ENCODE assay signal across 11 cellular contexts in genomic region chr12:19198272-19198671, GRCh38.
DNase-seq lines count a peak whose midpoint lies in the region; ATAC-seq, FAIRE-seq and TF ChIP-seq lines count a peak whose summit lies in the region.
"Had no signal": no experiment of that assay in that cellular context is flagged by ENCODE, and none has a peak within 500 bp of the region (broad histone marks: within the 10 kb centered on the region; RNA-seq: fewer than 3 reads in every experiment).

No MANE protein-coding gene starts in this region.

- peak overlapping the region; percentile 20 for H3K27ac ChIP-seq in trophoblast cell (ENCODE audit: low read depth, low read length)
- H3K27ac ChIP-seq: esophagus squamous epithelium, skin epidermis had no signal

- H3K23ac ChIP-seq in trophoblast cell (ENCODE audit: low read length), result no peak overlapping the region

- ATAC-seq in GM21528 (IDR thresholded peaks at IDR 0.05; ENCODE audit: low FRiP score, unreplicated experiment), result no peak

- H3K9ac ChIP-seq in NT2/D1 (ENCODE audit: insufficient read length, low read depth), result no peak overlapping the region
- H3K9ac ChIP-seq in trophoblast cell (ENCODE audit: low read length), result no peak overlapping the region

- H3K36me3 ChIP-seq in NT2/D1 (ENCODE audit: insufficient read depth, insufficient read length, low read length) (peaks cover 4% of the 10 kb centered on the region), trophoblast cell (ENCODE audit: control insufficient read depth in 1 of 2, insufficient read depth in 2 of 2, low read length in 2 of 2) (no peaks in the 10 kb centered on the region)
- H3K36me3 ChIP-seq: esophagus squamous epithelium had no signal

- WGBS in trophoblast cell (ENCODE audit: extremely low coverage, insufficient coverage, insufficient read length), result no CpG with 5 or more reads among the region's 2 CpGs

- H3K79me2 ChIP-seq in trophoblast cell (ENCODE audit: control insufficient read depth, insufficient read depth, low read length, poor library complexity), result no peaks in the 10 kb centered on the region

- no peak overlapping the region for H3K18ac ChIP-seq in trophoblast cell (ENCODE audit: low read length)

- H4K91ac ChIP-seq in trophoblast cell (ENCODE audit: low read depth, low read length), result no peak overlapping the region

- peaks cover 1% of the 10 kb centered on the region for H3K79me1 ChIP-seq in trophoblast cell (ENCODE audit: low read length)

- peak; percentile 66 for FAIRE-seq in H54 (lab: Jason Lieb, UNC)

- H3K9me3 ChIP-seq in NT2/D1 (ENCODE audit: insufficient read depth, low read length) (no peaks in the 10 kb centered on the region; the same call in 1 of the 2 replicates), trophoblast cell (ENCODE audit: insufficient read depth, low read depth, low read length) (no peaks in the 10 kb centered on the region)
- H3K9me3 ChIP-seq: esophagus squamous epithelium had no signal

- no peak overlapping the region for H2BK12ac ChIP-seq in trophoblast cell (ENCODE audit: low read length)

- H4K8ac ChIP-seq in trophoblast cell (ENCODE audit: low read depth, low read length), result no peak overlapping the region

- H2AFZ ChIP-seq in trophoblast cell (ENCODE audit: insufficient read depth, low read length, poor library complexity), result no peak overlapping the region

- H4K12ac ChIP-seq in trophoblast cell (ENCODE audit: low read depth, low read length), result no peak overlapping the region

- no peak overlapping the region for H2BK120ac ChIP-seq in trophoblast cell (ENCODE audit: insufficient read depth, low read length, poor library complexity)

- H3K4ac ChIP-seq in trophoblast cell (ENCODE audit: low read depth, low read length), result no peak overlapping the region

- no peak overlapping the region for H3K14ac ChIP-seq in trophoblast cell (ENCODE audit: low read length)

- no peak overlapping the region for H2BK5ac ChIP-seq in trophoblast cell (ENCODE audit: low read depth, low read length, poor library complexity)

- DNase-seq in H54 (ENCODE audit: insufficient read length, low spot score) (no peak), NT2/D1 (ENCODE audit: low read depth, low spot score) (peak; percentile 66), dedifferentiated amniotic fluid mesenchymal stem cell (ENCODE audit: extremely low spot score) (peak; percentile 75), trophoblast cell (peak; percentile 87 to 93)
- DNase-seq in central memory CD4-positive, alpha-beta T cell, result no peak
- no peak for DNase-seq in activated naive CD4-positive, alpha-beta T cell treated with Interleukin-2 at 50 U/mL for 16 hours
- DNase-seq: activated B cell treated with CpG ODN at 0.5 μM for 24 hours, esophagus squamous epithelium, MV-4-11 had no signal

- no peak overlapping the region for H3K4me2 ChIP-seq in trophoblast cell (ENCODE audit: low read length)

- peaks cover 3% of the 10 kb centered on the region for H3K4me1 ChIP-seq in NT2/D1 (ENCODE audit: insufficient read depth, insufficient read length)
- peaks cover 8 to 10% of the 10 kb centered on the region in 2 experiments for H3K4me1 ChIP-seq in trophoblast cell (ENCODE audit: control insufficient read depth in 1 of 2, insufficient read depth in 2 of 2, low read length in 2 of 2)

- TF ChIP-seq POLR2A in H54 (IDR thresholded peaks at IDR 0.05; ENCODE audit: low read depth, low read length), result no peak

- H2AK5ac ChIP-seq in trophoblast cell (ENCODE audit: low read length), result no peak overlapping the region

- H3K27me3 ChIP-seq in NT2/D1 (ENCODE audit: insufficient read depth, insufficient read length), result no peaks in the 10 kb centered on the region
- no peaks in the 10 kb centered on the region for H3K27me3 ChIP-seq in trophoblast cell (ENCODE audit: insufficient read depth, low read length)
- H3K27me3 ChIP-seq: esophagus squamous epithelium had no signal

- H3K4me3 ChIP-seq in NT2/D1 (ENCODE audit: insufficient read length, low read depth), result no peak overlapping the region
- no peak overlapping the region for H3K4me3 ChIP-seq in trophoblast cell (ENCODE audit: low read depth, low read length)
- H3K4me3 ChIP-seq: esophagus squamous epithelium, skin epidermis had no signal

Comparison
In these comparisons a context has a peak if more than half of its experiments do, and no peak if none do; other contexts are left out.
1. DNase-seq: peak in NT2/D1 (single experiment), dedifferentiated amniotic fluid mesenchymal stem cell (single experiment) and trophoblast cell (2 of 2); none in H54 (single experiment), central memory CD4-positive, alpha-beta T cell (single experiment) and activated naive CD4-positive, alpha-beta T cell treated with Interleukin-2 at 50 U/mL for 16 hours (single experiment).